ENCODE assay signal across 2 cellular contexts in the genomic region with DNA sequence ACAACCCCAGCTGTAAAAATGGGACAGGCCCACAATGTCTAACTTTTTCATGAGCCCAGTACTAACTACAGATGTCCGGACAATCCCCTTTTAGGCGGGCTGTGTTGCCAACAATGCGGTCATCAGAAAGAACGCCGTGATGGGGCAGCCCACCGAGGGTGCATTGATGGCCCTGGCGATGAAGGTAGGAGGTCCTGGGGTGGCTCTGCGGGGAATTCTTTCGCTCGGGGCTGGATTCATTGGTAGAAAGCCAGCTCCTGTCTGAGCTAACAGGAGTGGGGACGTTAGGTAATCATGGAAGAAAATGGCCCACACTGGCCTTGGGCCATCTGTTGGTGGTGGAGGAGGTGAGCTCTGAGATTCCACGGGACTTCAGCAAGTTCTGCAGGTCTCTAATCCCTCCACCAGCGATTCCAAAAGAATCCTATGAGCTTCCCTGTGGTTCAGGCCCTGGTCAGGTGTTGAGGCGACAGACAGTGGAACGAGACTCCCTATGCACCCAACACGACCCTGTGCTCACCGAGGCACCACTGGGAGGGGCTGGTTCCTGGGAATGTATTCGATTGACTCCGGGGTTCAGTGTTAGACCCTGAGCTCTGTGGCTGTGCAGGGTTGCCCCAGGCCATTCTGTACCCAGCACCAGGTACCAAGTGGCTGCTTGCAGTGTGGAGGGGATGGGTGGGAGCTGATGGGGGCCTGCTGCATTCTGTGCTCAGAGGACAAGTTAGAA.
TF ChIP-seq lines count a peak whose summit lies in the region.

No MANE protein-coding gene starts in this region.

TF ChIP-seq in K562, 482 proteins besides CTCF, POLR2A, EP300 and RAD21:
- TF ChIP-seq HMGN3 (IDR thresholded peaks at IDR 0.05; ENCODE audit: borderline replicate concordance, extremely low read depth, insufficient read length, low read depth, low read length), result no peak
- TF ChIP-seq ZSCAN29 (IDR thresholded peaks at IDR 0.05), result no peak
- TF ChIP-seq KLF10 (CRISPR knock-in tag; IDR thresholded peaks at IDR 0.05), result no peak
- no peak for TF ChIP-seq CUX1 (CRISPR knock-in tag; IDR thresholded peaks at IDR 0.05)
- TF ChIP-seq POLR2AphosphoS5 (IDR thresholded peaks at IDR 0.05; ENCODE audit: control insufficient read depth, insufficient read depth, low read depth, low read length), result no peak
- TF ChIP-seq E2F4 (CRISPR knock-in tag; IDR thresholded peaks at IDR 0.05; ENCODE audit: low read depth), result no peak

TF ChIP-seq in HepG2, 621 proteins besides CTCF, POLR2A, EP300 and RAD21:
- TF ChIP-seq PHF21A (CRISPR knock-in tag; IDR thresholded peaks at IDR 0.05) (no peak), ZKSCAN1 (IDR thresholded peaks at IDR 0.05; ENCODE audit: low read length) (no peak), ZNF235 (CRISPR knock-in tag; IDR thresholded peaks at IDR 0.05; ENCODE audit: borderline replicate concordance) (no peak), SUZ12 (IDR thresholded peaks at IDR 0.05; ENCODE audit: low read depth, low read length) (no peak), TAF15 (IDR thresholded peaks at IDR 0.05; ENCODE audit: low read depth, low read length, poor library complexity, severe bottlenecking) (no peak), ZNF3 (CRISPR knock-in tag; IDR thresholded peaks at IDR 0.05) (no peak), ZNF777 (CRISPR knock-in tag; IDR thresholded peaks at IDR 0.05) (no peak), RERE (CRISPR knock-in tag; IDR thresholded peaks at IDR 0.05; ENCODE audit: low read depth) (no peak), HOXA7 (CRISPR knock-in tag; IDR thresholded peaks at IDR 0.05) (no peak), ZNF891 (CRISPR knock-in tag; IDR thresholded peaks at IDR 0.05) (no peak), LCORL (IDR thresholded peaks at IDR 0.05) (no peak), LCORL (CRISPR knock-in tag; IDR thresholded peaks at IDR 0.05) (no peak), PCBP1 (IDR thresholded peaks at IDR 0.05; ENCODE audit: borderline replicate concordance, low read depth, low read length) (no peak), ZNF639 (CRISPR knock-in tag; conservative IDR thresholded peaks at IDR 0.05) (no peak), ZNF569 (CRISPR knock-in tag; IDR thresholded peaks at IDR 0.05; ENCODE audit: borderline replicate concordance) (no peak)
- TF ChIP-seq, protein P1, sequence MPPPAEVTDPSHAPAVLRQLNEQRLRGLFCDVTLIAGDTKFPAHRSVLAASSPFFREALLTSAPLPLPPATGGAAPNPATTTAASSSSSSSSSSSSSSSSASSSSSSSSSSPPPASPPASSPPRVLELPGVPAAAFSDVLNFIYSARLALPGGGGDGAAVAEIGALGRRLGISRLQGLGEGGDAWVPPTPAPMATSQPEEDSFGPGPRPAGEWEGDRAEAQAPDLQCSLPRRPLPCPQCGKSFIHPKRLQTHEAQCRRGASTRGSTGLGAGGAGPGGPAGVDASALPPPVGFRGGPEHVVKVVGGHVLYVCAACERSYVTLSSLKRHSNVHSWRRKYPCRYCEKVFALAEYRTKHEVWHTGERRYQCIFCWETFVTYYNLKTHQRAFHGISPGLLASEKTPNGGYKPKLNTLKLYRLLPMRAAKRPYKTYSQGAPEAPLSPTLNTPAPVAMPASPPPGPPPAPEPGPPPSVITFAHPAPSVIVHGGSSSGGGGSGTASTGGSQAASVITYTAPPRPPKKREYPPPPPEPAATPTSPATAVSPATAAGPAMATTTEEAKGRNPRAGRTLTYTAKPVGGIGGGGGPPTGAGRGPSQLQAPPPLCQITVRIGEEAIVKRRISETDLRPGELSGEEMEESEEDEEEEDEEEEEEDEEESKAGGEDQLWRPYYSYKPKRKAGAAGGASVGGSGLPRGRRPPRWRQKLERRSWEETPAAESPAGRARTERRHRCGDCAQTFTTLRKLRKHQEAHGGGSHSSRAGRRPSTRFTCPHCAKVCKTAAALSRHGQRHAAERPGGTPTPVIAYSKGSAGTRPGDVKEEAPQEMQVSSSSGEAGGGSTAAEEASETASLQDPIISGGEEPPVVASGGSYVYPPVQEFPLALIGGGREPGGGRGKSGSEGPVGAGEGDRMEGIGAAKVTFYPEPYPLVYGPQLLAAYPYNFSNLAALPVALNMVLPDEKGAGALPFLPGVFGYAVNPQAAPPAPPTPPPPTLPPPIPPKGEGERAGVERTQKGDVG (CRISPR knock-in tag; IDR thresholded peaks at IDR 0.05; ENCODE audit: borderline replicate concordance), result no peak
- TF ChIP-seq, protein P2, sequence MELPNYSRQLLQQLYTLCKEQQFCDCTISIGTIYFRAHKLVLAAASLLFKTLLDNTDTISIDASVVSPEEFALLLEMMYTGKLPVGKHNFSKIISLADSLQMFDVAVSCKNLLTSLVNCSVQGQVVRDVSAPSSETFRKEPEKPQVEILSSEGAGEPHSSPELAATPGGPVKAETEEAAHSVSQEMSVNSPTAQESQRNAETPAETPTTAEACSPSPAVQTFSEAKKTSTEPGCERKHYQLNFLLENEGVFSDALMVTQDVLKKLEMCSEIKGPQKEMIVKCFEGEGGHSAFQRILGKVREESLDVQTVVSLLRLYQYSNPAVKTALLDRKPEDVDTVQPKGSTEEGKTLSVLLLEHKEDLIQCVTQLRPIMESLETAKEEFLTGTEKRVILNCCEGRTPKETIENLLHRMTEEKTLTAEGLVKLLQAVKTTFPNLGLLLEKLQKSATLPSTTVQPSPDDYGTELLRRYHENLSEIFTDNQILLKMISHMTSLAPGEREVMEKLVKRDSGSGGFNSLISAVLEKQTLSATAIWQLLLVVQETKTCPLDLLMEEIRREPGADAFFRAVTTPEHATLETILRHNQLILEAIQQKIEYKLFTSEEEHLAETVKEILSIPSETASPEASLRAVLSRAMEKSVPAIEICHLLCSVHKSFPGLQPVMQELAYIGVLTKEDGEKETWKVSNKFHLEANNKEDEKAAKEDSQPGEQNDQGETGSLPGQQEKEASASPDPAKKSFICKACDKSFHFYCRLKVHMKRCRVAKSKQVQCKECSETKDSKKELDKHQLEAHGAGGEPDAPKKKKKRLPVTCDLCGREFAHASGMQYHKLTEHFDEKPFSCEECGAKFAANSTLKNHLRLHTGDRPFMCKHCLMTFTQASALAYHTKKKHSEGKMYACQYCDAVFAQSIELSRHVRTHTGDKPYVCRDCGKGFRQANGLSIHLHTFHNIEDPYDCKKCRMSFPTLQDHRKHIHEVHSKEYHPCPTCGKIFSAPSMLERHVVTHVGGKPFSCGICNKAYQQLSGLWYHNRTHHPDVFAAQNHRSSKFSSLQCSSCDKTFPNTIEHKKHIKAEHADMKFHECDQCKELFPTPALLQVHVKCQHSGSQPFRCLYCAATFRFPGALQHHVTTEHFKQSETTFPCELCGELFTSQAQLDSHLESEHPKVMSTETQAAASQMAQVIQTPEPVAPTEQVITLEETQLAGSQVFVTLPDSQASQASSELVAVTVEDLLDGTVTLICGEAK (IDR thresholded peaks at IDR 0.05), result no peak
- TF ChIP-seq, protein P2 (CRISPR knock-in tag; IDR thresholded peaks at IDR 0.05), result no peak
